25 cellular contexts compared by ENCODE assay signal in genomic region chr19:31332096-31332495, GRCh38. TPM values are rescaled to one million over a fixed set of nuclear protein-coding genes. Genes with fewer than 3 reads are reported as not detected.
A peak's percentile ranks its signal among the peaks of the same experiment; 100 is the strongest.
DNase-seq lines count a peak whose midpoint lies in the region; ATAC-seq, FAIRE-seq and TF ChIP-seq lines count a peak whose summit lies in the region.
"Had no signal": no experiment of that assay in that cellular context is flagged by ENCODE, and none has a peak within 500 bp of the region (broad histone marks: within the 10 kb centered on the region; RNA-seq: fewer than 3 reads in every experiment).

No MANE protein-coding gene starts in this region.

- H3K27me3 Mint-ChIP-seq in HFFc6 (ENCODE audit: insufficient read depth) = peaks cover 2% of the 10 kb centered on the region; the same call in 1 of the 2 replicates
- H3K27me3 Mint-ChIP-seq: activated naive CD4-positive, alpha-beta T cell treated with anti-CD3 and anti-CD28 coated beads, Interleukin-2, amount 50 U/mL, for 24 hours had no signal

- H3K36me3 ChIP-seq in mesodermal cell (ENCODE audit: control insufficient read depth, insufficient read depth, low read length) (peaks cover 5% of the 10 kb centered on the region), uterus (no peaks in the 10 kb centered on the region)
- H3K36me3 ChIP-seq: ascending aorta had no signal

- DNase-seq in HFFc6 = no peak
- DNase-seq in dedifferentiated amniotic fluid mesenchymal stem cell (ENCODE audit: extremely low spot score) = peak; percentile 31
- no peak for DNase-seq in uterus
- no peak for DNase-seq in RCC 7860 (ENCODE audit: low spot score)
- DNase-seq in coronary artery (ENCODE audit: low spot score) = no peak
- DNase-seq: activated CD4-positive, alpha-beta T cell treated with anti-CD3 and anti-CD28 coated beads for 1 hour; activated T-cell treated with anti-CD3 and anti-CD28 coated beads, Interleukin-2, amount 50 U/mL, for 72 hours; AML-193; CD8-positive, alpha-beta memory T cell; DMS53; effector CD8-positive, alpha-beta T cell; left cardiac atrium; mesendoderm; NCI-H1048; NCI-H1930; NCI-H2227 treated with DMSO at 0.1 percent for 48 hours; NCI-H774; PC-3; SHP77 treated with DMSO at 0.1 percent for 48 hours; stimulated activated CD4-positive, alpha-beta T cell treated with anti-CD3 and anti-CD28 coated beads, Interleukin-1b, Interleukin-23, amount 100 ng/mL, for 48 hours had no signal

- no peak for TF ChIP-seq POLR2A in uterus (IDR thresholded peaks at IDR 0.05)

- H3K4me1 Mint-ChIP-seq in HFFc6 (ENCODE audit: low read depth) = peaks cover 77% of the 10 kb centered on the region

- H3K4me3 Mint-ChIP-seq in HFFc6 = no peak overlapping the region; the same call in 1 of the 2 replicates
- H3K4me3 Mint-ChIP-seq: activated naive CD4-positive, alpha-beta T cell treated with anti-CD3 and anti-CD28 coated beads, Interleukin-2, amount 50 U/mL, for 24 hours; activated T-cell treated with anti-CD3 and anti-CD28 coated beads, Interleukin-2, amount 50 U/mL, for 72 hours; CD8-positive, alpha-beta memory T cell; nephron had no signal

- FAIRE-seq in RCC 7860 (lab: Jason Lieb, UNC) = no peak

- peaks cover 5% of the 10 kb centered on the region; the same call in 1 of the 2 replicates for H3K36me3 Mint-ChIP-seq in HFFc6 (ENCODE audit: low read depth)
- H3K36me3 Mint-ChIP-seq: activated naive CD4-positive, alpha-beta T cell treated with anti-CD3 and anti-CD28 coated beads, Interleukin-2, amount 50 U/mL, for 24 hours; CD8-positive, alpha-beta memory T cell had no signal

- H3K27ac Mint-ChIP-seq in HFFc6 = peak overlapping the region; percentile 49
- H3K27ac Mint-ChIP-seq: activated naive CD4-positive, alpha-beta T cell treated with anti-CD3 and anti-CD28 coated beads, Interleukin-2, amount 50 U/mL, for 24 hours; activated T-cell treated with anti-CD3 and anti-CD28 coated beads, Interleukin-2, amount 50 U/mL, for 72 hours; CD8-positive, alpha-beta memory T cell had no signal

- 83 to 93% methylated on average over 1 to 3 of the region's 8 CpGs for WGBS in mesodermal cell (ENCODE audit: insufficient coverage in 2 of 2), 2 experiments

- H3K27ac ChIP-seq in mesodermal cell (ENCODE audit: low read depth, low read length, severe bottlenecking) = peak overlapping the region; percentile 13
- H3K27ac ChIP-seq in uterus = peak overlapping the region; percentile 33 to 50
- no peak overlapping the region for H3K27ac ChIP-seq in coronary artery
- H3K27ac ChIP-seq: ascending aorta had no signal

- H3K9me3 Mint-ChIP-seq in HFFc6 = no peaks in the 10 kb centered on the region
- H3K9me3 Mint-ChIP-seq: activated naive CD4-positive, alpha-beta T cell treated with anti-CD3 and anti-CD28 coated beads, Interleukin-2, amount 50 U/mL, for 24 hours; activated T-cell treated with anti-CD3 and anti-CD28 coated beads, Interleukin-2, amount 50 U/mL, for 72 hours; CD8-positive, alpha-beta memory T cell; nephron had no signal

- TF ChIP-seq CTCF in HFFc6 (IDR thresholded peaks at IDR 0.05) (no peak), uterus (IDR thresholded peaks at IDR 0.05) (no peak), coronary artery (IDR thresholded peaks at IDR 0.05) (no peak)

- no peak for ATAC-seq in HG03432 (IDR thresholded peaks at IDR 0.05; ENCODE audit: unreplicated experiment)
- ATAC-seq: activated T-cell treated with anti-CD3 and anti-CD28 coated beads, Interleukin-2, amount 50 U/mL, for 72 hours; left cardiac atrium; PC-3 had no signal

- H3K27me3 ChIP-seq in uterus = no peaks in the 10 kb centered on the region
- H3K27me3 ChIP-seq: ascending aorta had no signal

- peaks cover 25% of the 10 kb centered on the region for H3K4me1 ChIP-seq in mesodermal cell (ENCODE audit: control insufficient read depth, insufficient read depth, low read length, poor library complexity, severe bottlenecking)
- H3K4me1 ChIP-seq in uterus = peaks cover 7 to 22% of the 10 kb centered on the region in 2 donors
- H3K4me1 ChIP-seq: ascending aorta had no signal

- H3K9me3 ChIP-seq in mesodermal cell (ENCODE audit: control insufficient read depth, low read length) (no peaks in the 10 kb centered on the region), uterus (no peaks in the 10 kb centered on the region)
- H3K9me3 ChIP-seq: ascending aorta had no signal

- intact Hi-C loops in uterus (cut with DNase I; ENCODE audit: low total_unique reads) = loop anchor here (10.0 kb wide), 1 partner anchor 67 kb away; no protein-coding TSS in a partner anchor

- H3K4me3 ChIP-seq in mesodermal cell (ENCODE audit: extremely low read depth, insufficient read depth, low read length, poor library complexity, severe bottlenecking) (no peak overlapping the region), uterus (no peak overlapping the region), coronary artery (no peak overlapping the region)
- H3K4me3 ChIP-seq: ascending aorta had no signal

RNA-seq across cellular contexts. Expression of gene TSHZ3, which starts 17.1 kb away (rescaled TPM):
- total RNA-seq in HFFc6 (2021; fragmentation: NEBNext Ultra II Directional; extraction: Animal tissue kit (Norgen Biotek cat#: 25700)) = 10 to 100 TPM in 5 of 6 experiments, 1 to 10 TPM in 1; 9.1 to 14.0 (median 13.1) TPM
- polyA plus RNA-seq in mesodermal cell (2013, experiment 1 of 2) = 6.4 TPM
- 6.7 TPM for polyA plus RNA-seq in mesodermal cell (2013, experiment 2 of 2)
- 10 to 100 TPM in 3 of 4 donors, 1 to 10 TPM in 1; 3.2 to 65.5 (median 27.9) TPM for total RNA-seq in uterus

Comparison
In these comparisons a context has a peak if more than half of its experiments do, and no peak if none do; other contexts are left out.
1. H3K27ac ChIP-seq: peak in mesodermal cell (single experiment) and uterus (2 of 2); none in coronary artery (0 of 2).